8 cellular contexts compared by ENCODE assay signal in genomic region chr1:101309334-101310221, GRCh38.
DNase-seq lines count a peak whose midpoint lies in the region; ATAC-seq and TF ChIP-seq lines count a peak whose summit lies in the region.

No MANE protein-coding gene starts in this region.

- TF ChIP-seq EP300 in SK-N-SH (IDR thresholded peaks at IDR 0.05; ENCODE audit: borderline replicate concordance in 1 of 2, low read depth in 1 of 2, low read length in 1 of 2) = no peak

- H3K27me3 Mint-ChIP-seq in activated naive CD8-positive, alpha-beta T cell treated with anti-CD3 and anti-CD28 coated beads for 36 hours = no peaks in the 10 kb centered on the region
- peaks cover 43% of the 10 kb centered on the region for H3K27me3 Mint-ChIP-seq in progenitor cell of endocrine pancreas

- 56% methylated on average over 37 of the region's 37 CpGs for WGBS in SK-N-SH (ENCODE audit: low lambda C conversion rate)
- 11 to 14% (median 12%) methylated on average over 37 of the region's 37 CpGs for WGBS in heart left ventricle, 4 donors

- H3K79me2 ChIP-seq in SK-N-SH (ENCODE audit: insufficient read depth) = no peaks in the 10 kb centered on the region

- H3K27ac ChIP-seq in SK-N-SH (ENCODE audit: low read depth in 2 of 2, low read length in 1 of 2) (no peak overlapping the region), heart left ventricle (peak overlapping the region in 1 of 12 donors; percentile 64), vagina (no peak overlapping the region)

- ATAC-seq in GM21717 (IDR thresholded peaks at IDR 0.05; ENCODE audit: unreplicated experiment) (peak; percentile 51), heart left ventricle (peak; percentile 60 to 85 (median 72))

- H3K4me3 Mint-ChIP-seq in activated naive CD8-positive, alpha-beta T cell treated with anti-CD3 and anti-CD28 coated beads for 36 hours = peak overlapping the region; percentile 73
- H3K4me3 Mint-ChIP-seq in progenitor cell of endocrine pancreas (ENCODE audit: low read depth) = peak overlapping the region; percentile 77

- no peaks in the 10 kb centered on the region for H3K9me3 Mint-ChIP-seq in activated naive CD8-positive, alpha-beta T cell treated with anti-CD3 and anti-CD28 coated beads for 36 hours
- no peaks in the 10 kb centered on the region for H3K9me3 Mint-ChIP-seq in progenitor cell of endocrine pancreas (ENCODE audit: low read depth)

- no peaks in the 10 kb centered on the region; a peak in 1 of 4 replicates for H3K4me1 ChIP-seq in SK-N-SH (ENCODE audit: control insufficient read depth in 1 of 2, insufficient read depth in 2 of 2, low read depth in 1 of 2, low read length in 1 of 2)
- H3K4me1 ChIP-seq in heart left ventricle = peaks cover 0 to 28% (median 0%) of the 10 kb centered on the region in 12 donors
- H3K4me1 ChIP-seq in vagina = peaks cover 11% of the 10 kb centered on the region

- H3K27ac Mint-ChIP-seq in activated naive CD8-positive, alpha-beta T cell treated with anti-CD3 and anti-CD28 coated beads for 36 hours = peak overlapping the region; percentile 80
- H3K27ac Mint-ChIP-seq in progenitor cell of endocrine pancreas = no peak overlapping the region

- TF ChIP-seq RAD21 in SK-N-SH (IDR thresholded peaks at IDR 0.05; ENCODE audit: low read length) = peak; percentile 91

- TF ChIP-seq CTCF in SK-N-SH (IDR thresholded peaks at IDR 0.05) (peak; percentile 96), heart left ventricle (IDR thresholded peaks at IDR 0.05) (peak; percentile 74 to 90 (median 83)), progenitor cell of endocrine pancreas (IDR thresholded peaks at IDR 0.05; ENCODE audit: unreplicated experiment) (peak; percentile 87), vagina (IDR thresholded peaks at IDR 0.05) (peak; percentile 12 to 70 (median 67))

- H3K4me1 Mint-ChIP-seq in activated naive CD8-positive, alpha-beta T cell treated with anti-CD3 and anti-CD28 coated beads for 36 hours = peaks cover 75% of the 10 kb centered on the region
- peaks cover 8% of the 10 kb centered on the region for H3K4me1 Mint-ChIP-seq in progenitor cell of endocrine pancreas (ENCODE audit: low read depth)

- no peaks in the 10 kb centered on the region for H3K27me3 ChIP-seq in SK-N-SH (ENCODE audit: insufficient read depth)
- H3K27me3 ChIP-seq in heart left ventricle = peaks cover 0 to 6% (median 0%) of the 10 kb centered on the region in 9 donors
- no peaks in the 10 kb centered on the region for H3K27me3 ChIP-seq in vagina

- POLR2A ChIA-PET in SK-N-SH (lab: Yijun Ruan, JAX) = no interaction called here

- no peak overlapping the region for H3K9ac ChIP-seq in SK-N-SH

- H3F3A ChIP-seq in SK-N-SH (replicated peaks; ENCODE audit: insufficient read depth) = no peaks in the 10 kb centered on the region

- intact Hi-C loops in heart left ventricle (cut with DNase I) (loop anchor here in 9 of 10 donors (1.0 to 10.0 kb wide), 6 partner anchors 47 to 258 kb away; no protein-coding TSS in a partner anchor), vagina (cut with DNase I) (no loop called here)

- H3K36me3 Mint-ChIP-seq in activated naive CD8-positive, alpha-beta T cell treated with anti-CD3 and anti-CD28 coated beads for 36 hours = peaks cover 4% of the 10 kb centered on the region
- no peaks in the 10 kb centered on the region for H3K36me3 Mint-ChIP-seq in progenitor cell of endocrine pancreas (ENCODE audit: insufficient read depth)

- no peaks in the 10 kb centered on the region for H4K20me1 ChIP-seq in SK-N-SH (ENCODE audit: insufficient read depth)

- H3K36me3 ChIP-seq in SK-N-SH (replicated peaks in 1 of 2; ENCODE audit: control insufficient read depth in 1 of 2, insufficient read depth in 2 of 2, low read length in 1 of 2) = no peaks in the 10 kb centered on the region
- no peaks in the 10 kb centered on the region for H3K36me3 ChIP-seq in heart left ventricle
- no peaks in the 10 kb centered on the region for H3K36me3 ChIP-seq in vagina

- H3K4me3 ChIP-seq in SK-N-SH (ENCODE audit: low read depth in 2 of 2, low read length in 1 of 2) (no peak overlapping the region; a peak in 1 of 4 replicates), heart left ventricle (peak overlapping the region in 11 of 12 donors; percentile 10 to 55 (median 45)), vagina (peak overlapping the region; percentile 38 to 39)

- CTCF ChIA-PET in SK-N-SH (lab: Yijun Ruan, JAX) = interaction anchor here (0.6 to 3.5 kb wide), 53 partner anchors 8 to 1814 kb away, joined by 3 to 34 read pairs (median 4); no protein-coding TSS in a partner anchor

- DNase-seq in ELR (ENCODE audit: low read depth) (peak; percentile 69), KG1 (lab: John Stamatoyannopoulos, UW) (peak; percentile 66), SK-N-SH (peak; percentile 66), heart left ventricle (peak; percentile 40 to 80 (median 51)), progenitor cell of endocrine pancreas (ENCODE audit: low spot score, unreplicated experiment) (peak; percentile 34), vagina (ENCODE audit: extremely low spot score in 2 of 2) (no peak)
- peak; percentile 64 for DNase-seq in activated naive CD8-positive, alpha-beta T cell treated with anti-CD3 and anti-CD28 coated beads for 36 hours

- H3K9me2 ChIP-seq in SK-N-SH = no peaks in the 10 kb centered on the region

- H3K9me3 ChIP-seq in SK-N-SH = no peaks in the 10 kb centered on the region
- H3K9me3 ChIP-seq in heart left ventricle = no peaks in the 10 kb centered on the region
- no peaks in the 10 kb centered on the region for H3K9me3 ChIP-seq in vagina

- no peak overlapping the region for H3K4me2 ChIP-seq in SK-N-SH

- no peak for TF ChIP-seq POLR2A in heart left ventricle (IDR thresholded peaks at IDR 0.05)
- TF ChIP-seq POLR2A in vagina (IDR thresholded peaks at IDR 0.05) = no peak

- no peak overlapping the region for H2AFZ ChIP-seq in SK-N-SH (ENCODE audit: low read depth)

TF ChIP-seq in SK-N-SH, 30 proteins besides CTCF, POLR2A, EP300 and RAD21:
- peak; percentile 80 for TF ChIP-seq SMC3 (IDR thresholded peaks at IDR 0.05; ENCODE audit: low read depth, low read length)
- no peak for TF ChIP-seq RXRA (IDR thresholded peaks at IDR 0.05; ENCODE audit: borderline replicate concordance, low read depth)
- TF ChIP-seq RFX5 (IDR thresholded peaks at IDR 0.05; ENCODE audit: low read length) = no peak
- TF ChIP-seq USF1 (IDR thresholded peaks at IDR 0.05; ENCODE audit: borderline replicate concordance, low read depth) = no peak
- TF ChIP-seq TCF12 (IDR thresholded peaks at IDR 0.05) = no peak
- no peak for TF ChIP-seq MXI1 (IDR thresholded peaks at IDR 0.05; ENCODE audit: low read depth, low read length)
- TF ChIP-seq USF2 (IDR thresholded peaks at IDR 0.05; ENCODE audit: borderline replicate concordance, low read depth, low read length) = no peak
- no peak for TF ChIP-seq EZH2phosphoT487 (IDR thresholded peaks at IDR 0.05; ENCODE audit: borderline replicate concordance, low read depth)
TF ChIP-seq in SK-N-SH: peak in this region for 1.

Comparison
In these comparisons a context has a peak if more than half of its experiments do, and no peak if none do; other contexts are left out.
1. DNase-seq: peak in ELR (single experiment), KG1 (single experiment), SK-N-SH (single experiment), activated naive CD8-positive, alpha-beta T cell treated with anti-CD3 and anti-CD28 coated beads for 36 hours (single experiment), heart left ventricle (5 of 5) and progenitor cell of endocrine pancreas (single experiment); none in vagina (0 of 2).
2. H3K4me3 ChIP-seq: peak in heart left ventricle (11 of 12) and vagina (2 of 2); none in SK-N-SH (0 of 2).
3. Peak in every context shown above with its lines, with median percentiles within 50 percentile points of each other: CTCF ChIP-seq.